ENCODE assay signal across 9 cellular contexts in genomic region chr3:37430862-37431529, GRCh38. TPM values are rescaled to one million over a fixed set of nuclear protein-coding genes. Genes with fewer than 3 reads are reported as not detected.
DNase-seq lines count a peak whose midpoint lies in the region; ATAC-seq and TF ChIP-seq lines count a peak whose summit lies in the region.
"Not testable (repeated sequence)": the region's sequence is repeated elsewhere in the genome, so short reads cannot be mapped to it uniquely, and the experiment has no call there.
"Had no signal": no experiment of that assay in that cellular context is flagged by ENCODE, and none has a peak within 500 bp of the region (broad histone marks: within the 10 kb centered on the region; RNA-seq: fewer than 3 reads in every experiment).

No MANE protein-coding gene starts in this region.

- H3K4me3 ChIP-seq in BLaER1 treated with 17β-estradiol and CSF1 and Interleukin-3, amounts not matched to agents 10 nM and 100 nM = peak overlapping the region in 1 of 10 experiments; percentile 26; a peak in 1 of 20 replicates
- H3K4me3 ChIP-seq in Jurkat, Clone E6-1 (ENCODE audit: low read length) = not testable (repeated sequence)

- POLR2A ChIA-PET in activated CD8-positive, alpha-beta T cell treated with anti-CD3 and anti-CD28 coated beads for 36 hours (lab: Charles Lee) = not testable (repeated sequence)
- POLR2A ChIA-PET in naive thymus-derived CD8-positive, alpha-beta T cell (lab: Charles Lee) = interaction anchor here (0.7 kb wide), 1 partner anchor 616 kb away, joined by 5 read pairs; no protein-coding TSS in a partner anchor

- peak overlapping the region in 1 of 11 experiments; percentile 33; a peak in 1 of 22 replicates for H3K9ac ChIP-seq in BLaER1 treated with 17β-estradiol and CSF1 and Interleukin-3, amounts not matched to agents 10 nM and 100 nM

- ATAC-seq in activated CD8-positive, alpha-beta T cell treated with anti-CD3 and anti-CD28 coated beads for 36 hours = peak; percentile 95
- peak; percentile 77 for ATAC-seq in activated T-helper 17 cell treated with anti-CD3 and anti-CD28 coated beads, Interleukin-2, amount 50 U/mL, for 72 hours (replicated peaks)
- ATAC-seq in naive thymus-derived CD8-positive, alpha-beta T cell = peak; percentile 78 to 99

- H3K27me3 Mint-ChIP-seq in activated CD8-positive, alpha-beta T cell treated with anti-CD3 and anti-CD28 coated beads for 36 hours; activated T-helper 17 cell treated with anti-CD3 and anti-CD28 coated beads, Interleukin-2, amount 50 U/mL, for 72 hours; naive thymus-derived CD8-positive, alpha-beta T cell: not testable (repeated sequence)

- H3K4me3 Mint-ChIP-seq in activated CD8-positive, alpha-beta T cell treated with anti-CD3 and anti-CD28 coated beads for 36 hours = not testable (repeated sequence)
- peak overlapping the region; percentile 4 for H3K4me3 Mint-ChIP-seq in activated T-helper 17 cell treated with anti-CD3 and anti-CD28 coated beads, Interleukin-2, amount 50 U/mL, for 72 hours
- peak overlapping the region in 6 of 10 donors; percentile 5 to 58 (median 46) for H3K4me3 Mint-ChIP-seq in naive thymus-derived CD8-positive, alpha-beta T cell

- peak; percentile 75 for DNase-seq in Jurkat, Clone E6-1 (ENCODE audit: low read depth, low spot score)
- peak; percentile 12 for DNase-seq in T-helper 9 cell
- peak; percentile 76 for DNase-seq in activated CD8-positive, alpha-beta T cell treated with anti-CD3 and anti-CD28 coated beads for 36 hours
- DNase-seq in ecto neural progenitor cell (ENCODE audit: low spot score) = peak; percentile 50
- peak in 7 of 10 donors; percentile 16 to 76 (median 48) for DNase-seq in naive thymus-derived CD8-positive, alpha-beta T cell
- peak in 2 of 3 donors; percentile 3 to 26 for DNase-seq in stimulated activated CD4-positive, alpha-beta T cell treated with anti-CD3 and anti-CD28 coated beads, TNF-alpha, amount 100 ng/mL, for 48 hours (ENCODE audit: low read depth in 3 of 3)

- intact Hi-C loops in activated CD8-positive, alpha-beta T cell treated with anti-CD3 and anti-CD28 coated beads for 36 hours (cut with micrococcal nuclease) = not testable (repeated sequence)

- H3K27ac Mint-ChIP-seq in activated CD8-positive, alpha-beta T cell treated with anti-CD3 and anti-CD28 coated beads for 36 hours = peak overlapping the region; percentile 26
- H3K27ac Mint-ChIP-seq in activated T-helper 17 cell treated with anti-CD3 and anti-CD28 coated beads, Interleukin-2, amount 50 U/mL, for 72 hours = not testable (repeated sequence)
- peak overlapping the region in 9 of 10 donors; percentile 56 to 84 (median 72) for H3K27ac Mint-ChIP-seq in naive thymus-derived CD8-positive, alpha-beta T cell

- H3K9me3 Mint-ChIP-seq in activated CD8-positive, alpha-beta T cell treated with anti-CD3 and anti-CD28 coated beads for 36 hours; activated T-helper 17 cell treated with anti-CD3 and anti-CD28 coated beads, Interleukin-2, amount 50 U/mL, for 72 hours; naive thymus-derived CD8-positive, alpha-beta T cell: not testable (repeated sequence)

- not testable (repeated sequence) for H3K4me1 Mint-ChIP-seq in activated CD8-positive, alpha-beta T cell treated with anti-CD3 and anti-CD28 coated beads for 36 hours (ENCODE audit: low read depth); activated T-helper 17 cell treated with anti-CD3 and anti-CD28 coated beads, Interleukin-2, amount 50 U/mL, for 72 hours
- peaks cover 10 to 22% (median 17%) of the 10 kb centered on the region in 4 donors for H3K4me1 Mint-ChIP-seq in naive thymus-derived CD8-positive, alpha-beta T cell

- H3K36me3 ChIP-seq in BLaER1 treated with 17β-estradiol and CSF1 and Interleukin-3, amounts not matched to agents 10 nM and 100 nM = peaks cover 0 to 19% (median 10%) of the 10 kb centered on the region in 11 experiments; a peak in 8 of 22 replicates

- peaks cover 30% of the 10 kb centered on the region for H3K36me3 Mint-ChIP-seq in activated CD8-positive, alpha-beta T cell treated with anti-CD3 and anti-CD28 coated beads for 36 hours (ENCODE audit: low read depth)
- peaks cover 44% of the 10 kb centered on the region for H3K36me3 Mint-ChIP-seq in activated T-helper 17 cell treated with anti-CD3 and anti-CD28 coated beads, Interleukin-2, amount 50 U/mL, for 72 hours (ENCODE audit: low read depth)
- peaks cover 11 to 52% (median 40%) of the 10 kb centered on the region in 3 donors for H3K36me3 Mint-ChIP-seq in naive thymus-derived CD8-positive, alpha-beta T cell

- H3K4me1 ChIP-seq in BLaER1 treated with 17β-estradiol and CSF1 and Interleukin-3, amounts not matched to agents 10 nM and 100 nM = peaks cover 18 to 36% (median 27%) of the 10 kb centered on the region in 10 experiments

- TF ChIP-seq CTCF in activated CD8-positive, alpha-beta T cell treated with anti-CD3 and anti-CD28 coated beads for 36 hours (IDR thresholded peaks at IDR 0.05) = not testable (repeated sequence)

- CTCF ChIA-PET in activated CD8-positive, alpha-beta T cell treated with anti-CD3 and anti-CD28 coated beads for 36 hours (lab: Charles Lee) = interaction anchor here (1.0 kb wide), 1 partner anchor 36 kb away, joined by 3 read pairs; no protein-coding TSS in a partner anchor

- peak overlapping the region; percentile 49 to 89 (median 71) for H3K4me2 ChIP-seq in BLaER1 treated with 17β-estradiol and CSF1 and Interleukin-3, amounts not matched to agents 10 nM and 100 nM

- H3K27ac ChIP-seq in BLaER1 treated with 17β-estradiol and CSF1 and Interleukin-3, amounts not matched to agents 10 nM and 100 nM = peak overlapping the region in 4 of 11 experiments; percentile 25 to 36 (median 34); a peak in 3 of 22 replicates

- peaks cover 8 to 42% (median 25%) of the 10 kb centered on the region in 11 experiments for H3K9me3 ChIP-seq in BLaER1 treated with 17β-estradiol and CSF1 and Interleukin-3, amounts not matched to agents 10 nM and 100 nM (replicated peaks in 1 of 11)

- H4K20me1 ChIP-seq in BLaER1 treated with 17β-estradiol and CSF1 and Interleukin-3, amounts not matched to agents 10 nM and 100 nM = not testable (repeated sequence)

- H3K27me3 ChIP-seq in BLaER1 treated with 17β-estradiol and CSF1 and Interleukin-3, amounts not matched to agents 10 nM and 100 nM = not testable (repeated sequence)

RNA-seq across cellular contexts. Expression of gene ITGA9, which starts 20.9 kb away (rescaled TPM):
- polyA plus RNA-seq in Jurkat, Clone E6-1 (2012; ENCODE audit: insufficient read depth, insufficient read length) = not detected
- total RNA-seq in activated CD8-positive, alpha-beta T cell treated with anti-CD3 and anti-CD28 coated beads for 36 hours = not detected
- under 1 TPM in 1 of 2 donors, not detected in 1; 0.13 TPM for total RNA-seq in activated T-helper 17 cell treated with anti-CD3 and anti-CD28 coated beads, Interleukin-2, amount 50 U/mL, for 72 hours
- under 1 TPM; 0.08 to 0.68 TPM for total RNA-seq in naive thymus-derived CD8-positive, alpha-beta T cell
- polyA plus RNA-seq in naive thymus-derived CD8-positive, alpha-beta T cell = not detected
- polyA plus RNA-seq: foreskin keratinocyte had no signal

Comparison
In these comparisons a context has a peak if more than half of its experiments do, and no peak if none do; other contexts are left out.
1. DNase-seq: peak in every context shown above with its lines; median percentile 76 in activated CD8-positive, alpha-beta T cell treated with anti-CD3 and anti-CD28 coated beads for 36 hours; 75 in Jurkat, Clone E6-1; 50 in ecto neural progenitor cell; 48 in naive thymus-derived CD8-positive, alpha-beta T cell; 14 in stimulated activated CD4-positive, alpha-beta T cell treated with anti-CD3 and anti-CD28 coated beads, TNF-alpha, amount 100 ng/mL, for 48 hours; 12 in T-helper 9 cell.